In the genomic region with DNA sequence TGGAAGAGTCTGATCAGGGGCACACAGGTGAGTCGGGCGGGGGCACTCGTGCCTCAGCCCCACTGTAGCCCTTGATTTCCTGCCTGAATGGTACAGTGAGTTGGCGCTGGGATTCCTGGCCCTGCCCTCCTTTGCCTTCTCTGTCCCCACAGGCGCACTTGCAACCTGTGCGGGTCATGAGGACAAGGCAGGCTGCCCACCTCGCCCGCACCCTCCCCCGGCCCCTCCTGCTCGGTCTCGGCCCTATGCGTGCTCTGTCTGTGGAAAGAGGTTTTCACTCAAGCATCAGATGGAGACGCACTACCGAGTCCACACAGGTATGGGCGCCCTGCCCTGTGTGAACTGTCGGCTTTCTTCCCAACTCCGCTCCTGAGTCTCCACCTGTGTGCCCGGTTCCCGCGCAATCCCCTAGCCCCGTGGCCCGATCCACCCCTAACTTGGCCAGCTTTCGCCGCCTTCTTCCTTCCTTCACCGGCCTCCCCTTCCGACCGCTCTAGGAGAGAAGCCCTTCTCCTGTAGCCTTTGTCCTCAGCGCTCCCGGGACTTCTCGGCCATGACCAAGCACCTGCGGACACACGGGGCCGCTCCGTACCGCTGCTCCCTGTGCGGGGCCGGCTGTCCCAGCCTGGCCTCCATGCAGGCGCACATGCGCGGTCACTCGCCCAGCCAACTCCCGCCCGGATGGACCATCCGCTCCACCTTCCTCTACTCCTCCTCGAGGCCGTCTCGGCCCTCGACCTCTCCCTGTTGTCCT, we compare ENCODE assay signal across 8 cellular contexts. TPM values are rescaled to one million over a fixed set of nuclear protein-coding genes. Genes with fewer than 3 reads are reported as not detected.
DNase-seq lines count a peak whose midpoint lies in the region; ATAC-seq, FAIRE-seq and TF ChIP-seq lines count a peak whose summit lies in the region.

No MANE protein-coding gene starts in this region.

- peak overlapping the region; percentile 97 for H3K27ac Mint-ChIP-seq in stimulated activated memory B cell treated with anti-CD40 and anti-IgM and Interleukin-4, amounts not matched to agents 10 μg/mL and 1 μg/mL and 100 μg/mL, for 72 hours

- intact Hi-C loops in body of pancreas (cut with DNase I) = loop anchor here (10.0 kb wide), 1 partner anchor 161 kb away; no protein-coding TSS in a partner anchor
- intact Hi-C loops in kidney (cut with DNase I) = no loop called here

- TF ChIP-seq CTCF in body of pancreas (IDR thresholded peaks at IDR 0.05) (no peak), kidney (IDR thresholded peaks at IDR 0.05; ENCODE audit: borderline replicate concordance, extremely low read depth, insufficient read depth) (no peak)

- H3K9ac ChIP-seq in kidney (ENCODE audit: low read length in 2 of 2) = peak overlapping the region; percentile 68 to 80

- no peaks in the 10 kb centered on the region for H3K9me3 ChIP-seq in body of pancreas
- no peaks in the 10 kb centered on the region for H3K9me3 ChIP-seq in kidney (ENCODE audit: control insufficient read depth in 1 of 2, low read length in 2 of 2)

- FAIRE-seq in kidney (lab: Jason Lieb, UNC) = no peak

- H3K36me3 Mint-ChIP-seq in stimulated activated memory B cell treated with anti-CD40 and anti-IgM and Interleukin-4, amounts not matched to agents 10 μg/mL and 1 μg/mL and 100 μg/mL, for 72 hours = peaks cover 31% of the 10 kb centered on the region

- ATAC-seq in body of pancreas (peak; percentile 24), HG02970 (IDR thresholded peaks at IDR 0.05; ENCODE audit: low FRiP score, unreplicated experiment) (no peak)
- ATAC-seq in stimulated activated memory B cell treated with anti-CD40 and anti-IgM and Interleukin-4, amounts not matched to agents 10 μg/mL and 1 μg/mL and 100 μg/mL, for 72 hours = no peak

- H3K4me1 ChIP-seq in body of pancreas (peaks cover 34% of the 10 kb centered on the region), kidney (ENCODE audit: control insufficient read depth in 1 of 2, insufficient read depth in 1 of 2, low read depth in 1 of 2, low read length in 2 of 2) (peaks cover 0 to 15% of the 10 kb centered on the region in 2 donors)

- no peaks in the 10 kb centered on the region for H3K9me3 Mint-ChIP-seq in stimulated activated memory B cell treated with anti-CD40 and anti-IgM and Interleukin-4, amounts not matched to agents 10 μg/mL and 1 μg/mL and 100 μg/mL, for 72 hours

- peak overlapping the region; percentile 97 for H3K4me3 Mint-ChIP-seq in stimulated activated memory B cell treated with anti-CD40 and anti-IgM and Interleukin-4, amounts not matched to agents 10 μg/mL and 1 μg/mL and 100 μg/mL, for 72 hours

- WGBS in body of pancreas, 2 donors = 0 to 1% methylated on average over 36 to 48 of the region's 48 CpGs

- H3K4me1 Mint-ChIP-seq in stimulated activated memory B cell treated with anti-CD40 and anti-IgM and Interleukin-4, amounts not matched to agents 10 μg/mL and 1 μg/mL and 100 μg/mL, for 72 hours = peaks cover 79% of the 10 kb centered on the region

- H3K27ac ChIP-seq in body of pancreas (peak overlapping the region; percentile 68 to 91 (median 88)), kidney (ENCODE audit: low read depth in 2 of 2, low read length in 2 of 2) (peak overlapping the region; percentile 79 to 84)

- no peaks in the 10 kb centered on the region for H3K27me3 Mint-ChIP-seq in stimulated activated memory B cell treated with anti-CD40 and anti-IgM and Interleukin-4, amounts not matched to agents 10 μg/mL and 1 μg/mL and 100 μg/mL, for 72 hours

- H3K27me3 ChIP-seq in body of pancreas = no peaks in the 10 kb centered on the region

- TF ChIP-seq POLR2A in body of pancreas (IDR thresholded peaks at IDR 0.05) = peak in 2 of 3 donors; percentile 61 to 64

- H3K36me3 ChIP-seq in body of pancreas (replicated peaks in 1 of 2; ENCODE audit: insufficient read depth in 1 of 2, low read depth in 2 of 2) (peaks cover 2 to 4% of the 10 kb centered on the region in 2 donors), kidney (ENCODE audit: control insufficient read depth in 1 of 2, insufficient read depth in 2 of 2, low read length in 2 of 2) (peaks cover 0 to 5% of the 10 kb centered on the region in 2 donors)

- H3K4me3 ChIP-seq in body of pancreas (peak overlapping the region; percentile 7 to 50), kidney (ENCODE audit: low read length in 2 of 2) (peak overlapping the region; percentile 67 to 87)

- peak; percentile 40 for DNase-seq in activated T-cell treated with anti-CD3 and anti-CD28 coated beads, Interleukin-2, amount 50 U/mL, for 1 hour
- DNase-seq in activated T-cell treated with anti-CD3 and anti-CD28 coated beads for 4 hours (no peak), NCI-H2227 (lab: John Stamatoyannopoulos, UW; ENCODE audit: unreplicated experiment) (peak; percentile 95), body of pancreas (peak; percentile 67 to 78 (median 72)), kidney (peak; percentile 90), NOMO-1 treated with dmso at 0.1 percent for 144 hours (lab: John Stamatoyannopoulos, UW; ENCODE audit: unreplicated experiment) (no peak)

RNA-seq across cellular contexts. Expression of a gene that starts 1.6 kb away (rescaled TPM):
- total RNA-seq in body of pancreas = 10 to 100 TPM; 18.7 to 31.6 TPM
- total RNA-seq in kidney = 40.8 TPM
- 14.8 TPM for polyA plus RNA-seq in kidney (ENCODE audit: insufficient read depth, low read depth, low replicate concordance)

RNA-seq across cellular contexts. Expression of a gene that starts 11.8 kb away (rescaled TPM):
- total RNA-seq in body of pancreas (not detected), kidney (1.8 TPM)
- not detected for polyA plus RNA-seq in kidney (ENCODE audit: insufficient read depth, low read depth, low replicate concordance)

RNA-seq across cellular contexts. Expression of a gene that starts 26.1 kb away (rescaled TPM):
- 10 to 100 TPM in 1 of 2 donors, 1 to 10 TPM in 1; 6.0 to 11.2 TPM for total RNA-seq in body of pancreas
- total RNA-seq in kidney = 22.3 TPM
- 26.0 TPM for polyA plus RNA-seq in kidney (ENCODE audit: insufficient read depth, low read depth, low replicate concordance)

RNA-seq across cellular contexts. Expression of a gene that starts 29.1 kb away (rescaled TPM):
- total RNA-seq in body of pancreas (10 to 100 TPM; 26.2 to 83.4 TPM), kidney (27.4 TPM)
- polyA plus RNA-seq in kidney (ENCODE audit: insufficient read depth, low read depth, low replicate concordance) = 47.7 TPM

RNA-seq across cellular contexts. Expression of a gene that starts 29.3 kb away (rescaled TPM):
- total RNA-seq in body of pancreas (10 to 100 TPM; 10.6 to 21.1 TPM), kidney (84.0 TPM)
- 185 TPM for polyA plus RNA-seq in kidney (ENCODE audit: insufficient read depth, low read depth, low replicate concordance)

Comparison
In these comparisons a context has a peak if more than half of its experiments do, and no peak if none do; other contexts are left out.
1. DNase-seq: peak in activated T-cell treated with anti-CD3 and anti-CD28 coated beads, Interleukin-2, amount 50 U/mL, for 1 hour (single experiment), NCI-H2227 (single experiment), body of pancreas (4 of 4) and kidney (single experiment); none in activated T-cell treated with anti-CD3 and anti-CD28 coated beads for 4 hours (single experiment) and NOMO-1 treated with dmso at 0.1 percent for 144 hours (single experiment).